In the genomic region with DNA sequence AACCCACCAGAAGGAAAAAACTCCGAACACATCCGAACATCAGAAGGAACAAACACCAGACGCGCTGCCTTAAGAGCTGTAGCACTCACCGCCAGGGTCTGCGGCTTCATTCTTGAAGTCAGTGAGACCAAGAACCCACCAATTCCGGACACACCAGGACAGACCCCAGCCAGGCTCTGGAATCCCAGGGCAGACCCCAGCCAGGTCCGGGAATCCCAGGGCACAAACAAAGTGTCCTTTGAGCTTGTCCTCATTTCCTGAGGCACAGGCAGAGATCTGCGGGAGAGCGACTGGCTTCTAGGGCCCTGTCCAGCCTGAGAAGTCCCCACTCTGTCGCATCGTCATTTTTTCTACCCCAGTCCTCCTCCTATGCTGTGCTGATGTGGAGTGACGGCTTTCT, we compare ENCODE assay signal across 22 cellular contexts.
DNase-seq lines count a peak whose midpoint lies in the region; ATAC-seq and TF ChIP-seq lines count a peak whose summit lies in the region.
"Had no signal": no experiment of that assay in that cellular context is flagged by ENCODE, and none has a peak within 500 bp of the region (broad histone marks: within the 10 kb centered on the region; RNA-seq: fewer than 3 reads in every experiment).

No MANE protein-coding gene starts in this region.

- DNase-seq in WTC11 (ENCODE audit: low spot score) = no peak
- DNase-seq in islet precursor cell = peak; percentile 71
- DNase-seq in neural crest cell (ENCODE audit: low read depth, low spot score) = no peak
- DNase-seq in testis = no peak
- no peak for DNase-seq in activated T-cell treated with anti-CD3 and anti-CD28 coated beads, Interleukin-2, amount 50 U/mL, for 4 hours
- DNase-seq in CD14-positive monocyte (ENCODE audit: low spot score) = no peak
- DNase-seq: 8988T; ACHN; AML-193; BE2C; Calu3; CD4-positive, alpha-beta memory T cell; COR-L47; DMS53; DMS79 treated with DMSO at 0.1 percent for 48 hours; GF-D8; HFFc6 had no signal

- no peak for TF ChIP-seq POLR2A in testis (IDR thresholded peaks at IDR 0.05)

- no peaks in the 10 kb centered on the region for H3K9me3 ChIP-seq in testis
- H3K9me3 ChIP-seq: BE2C, HAP-1 had no signal

- H3K27ac Mint-ChIP-seq in WTC11 (peak overlapping the region; percentile 5; the same call in 1 of the 2 replicates), neural crest cell (ENCODE audit: unreplicated experiment) (peak overlapping the region; percentile 75), CD14-positive monocyte (no peak overlapping the region)
- H3K27ac Mint-ChIP-seq: CD4-positive, alpha-beta memory T cell; GM23338; HFFc6 had no signal

- POLR2A ChIA-PET in WTC11 (lab: Charles Lee) = no interaction called here

- H3K27me3 ChIP-seq in testis = no peaks in the 10 kb centered on the region
- H3K27me3 ChIP-seq: BE2C; BLaER1 treated with 17β-estradiol and CSF1 and Interleukin-3, amounts not matched to agents 10 nM and 100 nM had no signal

- H3K36me3 ChIP-seq in testis (ENCODE audit: low read depth, missing control alignments) = no peaks in the 10 kb centered on the region
- H3K36me3 ChIP-seq: BE2C; BLaER1 treated with 17β-estradiol and CSF1 and Interleukin-3, amounts not matched to agents 10 nM and 100 nM; HAP-1 had no signal

- H3K4me1 Mint-ChIP-seq in WTC11 = 0 out of 2 replicates have a peak, but pooled peaks cover 4% of the 10 kb centered on the region
- no peaks in the 10 kb centered on the region for H3K4me1 Mint-ChIP-seq in neural crest cell
- H3K4me1 Mint-ChIP-seq in activated T-cell treated with anti-CD3 and anti-CD28 coated beads, Interleukin-2, amount 50 U/mL, for 4 hours (ENCODE audit: low read depth) = no peaks in the 10 kb centered on the region
- H3K4me1 Mint-ChIP-seq in CD14-positive monocyte = no peaks in the 10 kb centered on the region
- H3K4me1 Mint-ChIP-seq: CD4-positive, alpha-beta memory T cell; GM23338 had no signal

- H3K36me3 Mint-ChIP-seq in WTC11 (peaks cover 4% of the 10 kb centered on the region; the same call in 1 of the 2 replicates), neural crest cell (ENCODE audit: low read depth) (no peaks in the 10 kb centered on the region), CD14-positive monocyte (no peaks in the 10 kb centered on the region)
- no peaks in the 10 kb centered on the region for H3K36me3 Mint-ChIP-seq in activated T-cell treated with anti-CD3 and anti-CD28 coated beads, Interleukin-2, amount 50 U/mL, for 4 hours (ENCODE audit: insufficient read depth)
- H3K36me3 Mint-ChIP-seq: CD4-positive, alpha-beta memory T cell had no signal

- no peaks in the 10 kb centered on the region; the same call in 1 of the 2 replicates for H3K27me3 Mint-ChIP-seq in WTC11 (ENCODE audit: low read depth)
- H3K27me3 Mint-ChIP-seq in neural crest cell (ENCODE audit: low read depth) = no peaks in the 10 kb centered on the region
- no peaks in the 10 kb centered on the region for H3K27me3 Mint-ChIP-seq in activated T-cell treated with anti-CD3 and anti-CD28 coated beads, Interleukin-2, amount 50 U/mL, for 4 hours (ENCODE audit: low read depth)
- H3K27me3 Mint-ChIP-seq in CD14-positive monocyte (ENCODE audit: low read depth in 3 of 3) = peaks cover 0 to 2% (median 0%) of the 10 kb centered on the region in 3 donors
- H3K27me3 Mint-ChIP-seq: CD4-positive, alpha-beta memory T cell had no signal

- intact Hi-C loops in testis (cut with DNase I; ENCODE audit: low total_unique reads) = no loop called here
- intact Hi-C loops in CD14-positive monocyte (cut with micrococcal nuclease) = no loop called here

- TF ChIP-seq CTCF in WTC11 (IDR thresholded peaks at IDR 0.05) (no peak), neural crest cell (conservative IDR thresholded peaks at IDR 0.05) (no peak), testis (IDR thresholded peaks at IDR 0.05) (no peak), CD14-positive monocyte (IDR thresholded peaks at IDR 0.05) (no peak)

- ATAC-seq in WTC11 (no peak), GM21381 (IDR thresholded peaks at IDR 0.05; ENCODE audit: unreplicated experiment) (no peak)
- no peak for ATAC-seq in activated T-cell treated with anti-CD3 and anti-CD28 coated beads, Interleukin-2, amount 50 U/mL, for 4 hours
- ATAC-seq: A549, GM23338 had no signal

- whole genome bisulfite sequencing in testis, 2 donors = 79 to 83% methylated on average over 13 of the region's 13 CpGs

- peak overlapping the region in 1 of 2 donors; percentile 56 for H3K4me3 ChIP-seq in testis
- H3K4me3 ChIP-seq: A549; BLaER1 treated with 17β-estradiol and CSF1 and Interleukin-3, amounts not matched to agents 10 nM and 100 nM; GM23338; HAP-1 had no signal

- CTCF ChIA-PET in WTC11 (lab: Charles Lee) = interaction anchor here (0.6 kb wide), 1 partner anchor 435 kb away, joined by 3 read pairs; no protein-coding TSS in a partner anchor

- H3K27ac ChIP-seq in testis = no peak overlapping the region
- H3K27ac ChIP-seq: A549; BLaER1 treated with 17β-estradiol and CSF1 and Interleukin-3, amounts not matched to agents 10 nM and 100 nM had no signal

- H3K9me3 Mint-ChIP-seq in WTC11 (peaks cover 11% of the 10 kb centered on the region), neural crest cell (peaks cover 3% of the 10 kb centered on the region), CD14-positive monocyte (peaks cover 5 to 17% (median 13%) of the 10 kb centered on the region in 7 donors)
- no peaks in the 10 kb centered on the region for H3K9me3 Mint-ChIP-seq in activated T-cell treated with anti-CD3 and anti-CD28 coated beads, Interleukin-2, amount 50 U/mL, for 4 hours
- H3K9me3 Mint-ChIP-seq: HFFc6 had no signal

- no peaks in the 10 kb centered on the region for H3K4me1 ChIP-seq in testis
- H3K4me1 ChIP-seq: A549; BE2C; BLaER1 treated with 17β-estradiol and CSF1 and Interleukin-3, amounts not matched to agents 10 nM and 100 nM; HAP-1 had no signal

- H3K4me3 Mint-ChIP-seq in WTC11 (no peak overlapping the region), neural crest cell (no peak overlapping the region), CD14-positive monocyte (no peak overlapping the region)
- H3K4me3 Mint-ChIP-seq in activated T-cell treated with anti-CD3 and anti-CD28 coated beads, Interleukin-2, amount 50 U/mL, for 4 hours = no peak overlapping the region
- H3K4me3 Mint-ChIP-seq: CD4-positive, alpha-beta memory T cell; GM23338; HFFc6 had no signal

TF ChIP-seq in WTC11, 78 proteins besides CTCF, POLR2A, EP300 and RAD21 (continues in another document):
- TF ChIP-seq KAT7 (CRISPR knock-in tag; IDR thresholded peaks at IDR 0.05; ENCODE audit: borderline replicate concordance) = no peak
- TF ChIP-seq ESRRA (CRISPR knock-in tag; IDR thresholded peaks at IDR 0.05; ENCODE audit: borderline replicate concordance) = no peak
- TF ChIP-seq, protein P1, sequence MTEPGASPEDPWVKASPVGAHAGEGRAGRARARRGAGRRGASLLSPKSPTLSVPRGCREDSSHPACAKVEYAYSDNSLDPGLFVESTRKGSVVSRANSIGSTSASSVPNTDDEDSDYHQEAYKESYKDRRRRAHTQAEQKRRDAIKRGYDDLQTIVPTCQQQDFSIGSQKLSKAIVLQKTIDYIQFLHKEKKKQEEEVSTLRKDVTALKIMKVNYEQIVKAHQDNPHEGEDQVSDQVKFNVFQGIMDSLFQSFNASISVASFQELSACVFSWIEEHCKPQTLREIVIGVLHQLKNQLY (CRISPR knock-in tag; IDR thresholded peaks at IDR 0.05) = no peak
- TF ChIP-seq, protein P2, sequence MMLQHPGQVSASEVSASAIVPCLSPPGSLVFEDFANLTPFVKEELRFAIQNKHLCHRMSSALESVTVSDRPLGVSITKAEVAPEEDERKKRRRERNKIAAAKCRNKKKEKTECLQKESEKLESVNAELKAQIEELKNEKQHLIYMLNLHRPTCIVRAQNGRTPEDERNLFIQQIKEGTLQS (CRISPR knock-in tag; conservative IDR thresholded peaks at IDR 0.05) = no peak
- TF ChIP-seq ZNF423 (CRISPR knock-in tag; IDR thresholded peaks at IDR 0.05) = no peak
- TF ChIP-seq NR1H2 (CRISPR knock-in tag; IDR thresholded peaks at IDR 0.05) = no peak
- TF ChIP-seq CREM (CRISPR knock-in tag; IDR thresholded peaks at IDR 0.05) = no peak
- TF ChIP-seq, protein P3, sequence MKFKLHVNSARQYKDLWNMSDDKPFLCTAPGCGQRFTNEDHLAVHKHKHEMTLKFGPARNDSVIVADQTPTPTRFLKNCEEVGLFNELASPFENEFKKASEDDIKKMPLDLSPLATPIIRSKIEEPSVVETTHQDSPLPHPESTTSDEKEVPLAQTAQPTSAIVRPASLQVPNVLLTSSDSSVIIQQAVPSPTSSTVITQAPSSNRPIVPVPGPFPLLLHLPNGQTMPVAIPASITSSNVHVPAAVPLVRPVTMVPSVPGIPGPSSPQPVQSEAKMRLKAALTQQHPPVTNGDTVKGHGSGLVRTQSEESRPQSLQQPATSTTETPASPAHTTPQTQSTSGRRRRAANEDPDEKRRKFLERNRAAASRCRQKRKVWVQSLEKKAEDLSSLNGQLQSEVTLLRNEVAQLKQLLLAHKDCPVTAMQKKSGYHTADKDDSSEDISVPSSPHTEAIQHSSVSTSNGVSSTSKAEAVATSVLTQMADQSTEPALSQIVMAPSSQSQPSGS (CRISPR knock-in tag; IDR thresholded peaks at IDR 0.05; ENCODE audit: borderline replicate concordance, low read depth) = no peak
- TF ChIP-seq ZNF219 (CRISPR knock-in tag; IDR thresholded peaks at IDR 0.05; ENCODE audit: borderline replicate concordance) = no peak
- no peak for TF ChIP-seq CREB1 (CRISPR knock-in tag; IDR thresholded peaks at IDR 0.05)
- TF ChIP-seq ZNF138 (CRISPR knock-in tag; conservative IDR thresholded peaks at IDR 0.05) = no peak
- TF ChIP-seq ATF1 (CRISPR knock-in tag; IDR thresholded peaks at IDR 0.05) = no peak
- TF ChIP-seq, protein P4, sequence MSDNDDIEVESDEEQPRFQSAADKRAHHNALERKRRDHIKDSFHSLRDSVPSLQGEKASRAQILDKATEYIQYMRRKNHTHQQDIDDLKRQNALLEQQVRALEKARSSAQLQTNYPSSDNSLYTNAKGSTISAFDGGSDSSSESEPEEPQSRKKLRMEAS (CRISPR knock-in tag; IDR thresholded peaks at IDR 0.05) = no peak
- no peak for TF ChIP-seq ZNF317 (CRISPR knock-in tag; IDR thresholded peaks at IDR 0.05; ENCODE audit: borderline replicate concordance, low read depth)
- no peak for TF ChIP-seq NFATC4 (CRISPR knock-in tag; IDR thresholded peaks at IDR 0.05)
- no peak for TF ChIP-seq RELA (CRISPR knock-in tag; IDR thresholded peaks at IDR 0.05; ENCODE audit: borderline replicate concordance)
- TF ChIP-seq, protein P5, sequence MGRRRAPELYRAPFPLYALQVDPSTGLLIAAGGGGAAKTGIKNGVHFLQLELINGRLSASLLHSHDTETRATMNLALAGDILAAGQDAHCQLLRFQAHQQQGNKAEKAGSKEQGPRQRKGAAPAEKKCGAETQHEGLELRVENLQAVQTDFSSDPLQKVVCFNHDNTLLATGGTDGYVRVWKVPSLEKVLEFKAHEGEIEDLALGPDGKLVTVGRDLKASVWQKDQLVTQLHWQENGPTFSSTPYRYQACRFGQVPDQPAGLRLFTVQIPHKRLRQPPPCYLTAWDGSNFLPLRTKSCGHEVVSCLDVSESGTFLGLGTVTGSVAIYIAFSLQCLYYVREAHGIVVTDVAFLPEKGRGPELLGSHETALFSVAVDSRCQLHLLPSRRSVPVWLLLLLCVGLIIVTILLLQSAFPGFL (CRISPR knock-in tag; IDR thresholded peaks at IDR 0.05; ENCODE audit: borderline replicate concordance) = no peak

Comparison
In these comparisons a context has a peak if more than half of its experiments do, and no peak if none do; other contexts are left out.
1. H3K27ac Mint-ChIP-seq: peak in WTC11 (single experiment) and neural crest cell (single experiment); none in CD14-positive monocyte (0 of 7).